In genomic region chr2:199459286-199460100, GRCh38 we compare ENCODE assay signal across 8 cellular contexts. TPM values are rescaled to one million over a fixed set of nuclear protein-coding genes. Genes with fewer than 3 reads are reported as not detected.
DNase-seq lines count a peak whose midpoint lies in the region; ATAC-seq and TF ChIP-seq lines count a peak whose summit lies in the region.

No MANE protein-coding gene starts in this region.

- peak in 1 of 2 donors; percentile 31 for ATAC-seq in CD4-positive, CD25-positive, alpha-beta regulatory T cell (ENCODE audit: low read depth in 2 of 2)
- ATAC-seq in GM21367 (IDR thresholded peaks at IDR 0.05; ENCODE audit: unreplicated experiment), result peak; percentile 37
- ATAC-seq in natural killer cell, result peak; percentile 28 to 55 (median 39)

- no peak for TF ChIP-seq POLR2A in suprapubic skin (IDR thresholded peaks at IDR 0.05)

- intact Hi-C loops in natural killer cell (cut with micrococcal nuclease), result loop anchor here (10.0 kb wide), 1 partner anchor 1135 kb away; no protein-coding TSS in a partner anchor

- peaks cover 3% of the 10 kb centered on the region for H3K36me3 Mint-ChIP-seq in CD4-positive, CD25-positive, alpha-beta regulatory T cell
- H3K36me3 Mint-ChIP-seq in natural killer cell, result no peaks in the 10 kb centered on the region

- TF ChIP-seq CTCF in fibroblast of villous mesenchyme (IDR thresholded peaks at IDR 0.05; ENCODE audit: insufficient read depth, low read depth, low read length) (no peak), natural killer cell (IDR thresholded peaks at IDR 0.05) (no peak), suprapubic skin (IDR thresholded peaks at IDR 0.05) (no peak)

- TF ChIP-seq EP300 in suprapubic skin (IDR thresholded peaks at IDR 0.05), result no peak

- peaks cover 0 to 15% (median 4%) of the 10 kb centered on the region in 7 donors for H3K9me3 Mint-ChIP-seq in CD4-positive, CD25-positive, alpha-beta regulatory T cell
- no peaks in the 10 kb centered on the region for H3K9me3 Mint-ChIP-seq in natural killer cell

- H3K4me1 Mint-ChIP-seq in CD4-positive, CD25-positive, alpha-beta regulatory T cell, result peaks cover 11 to 42% (median 15%) of the 10 kb centered on the region in 4 donors
- H3K4me1 Mint-ChIP-seq in natural killer cell, result peaks cover 7 to 20% of the 10 kb centered on the region in 2 donors

- peak overlapping the region; percentile 62 for H3K4me3 ChIP-seq in CD4-positive, CD25-positive, alpha-beta regulatory T cell (ENCODE audit: low read depth, low read length)
- peak overlapping the region; percentile 80 for H3K4me3 ChIP-seq in Jurkat, Clone E6-1 (ENCODE audit: low read length)
- H3K4me3 ChIP-seq in fibroblast of villous mesenchyme (ENCODE audit: low read depth, low read length), result peak overlapping the region; percentile 77
- peak overlapping the region; percentile 77 for H3K4me3 ChIP-seq in suprapubic skin

- H3K27ac Mint-ChIP-seq in CD4-positive, CD25-positive, alpha-beta regulatory T cell, result peak overlapping the region in 1 of 3 donors; percentile 74
- H3K27ac Mint-ChIP-seq in natural killer cell, result peak overlapping the region; percentile 27 to 57

- H3K27me3 ChIP-seq in CD4-positive, CD25-positive, alpha-beta regulatory T cell (ENCODE audit: control insufficient read depth, insufficient read depth, low read length), result peaks cover 28% of the 10 kb centered on the region
- peaks cover 88% of the 10 kb centered on the region for H3K27me3 ChIP-seq in suprapubic skin

- peaks cover 8 to 22% of the 10 kb centered on the region in 2 experiments for H3K9me3 ChIP-seq in CD4-positive, CD25-positive, alpha-beta regulatory T cell (ENCODE audit: control insufficient read depth in 2 of 2, low read length in 2 of 2)
- H3K9me3 ChIP-seq in suprapubic skin, result no peaks in the 10 kb centered on the region

- peaks cover 57% of the 10 kb centered on the region for H3K4me1 ChIP-seq in CD4-positive, CD25-positive, alpha-beta regulatory T cell (ENCODE audit: control insufficient read depth, insufficient read depth, low read length, poor library complexity, severe bottlenecking)
- H3K4me1 ChIP-seq in suprapubic skin, result peaks cover 79% of the 10 kb centered on the region

- H3K27ac ChIP-seq in CD4-positive, CD25-positive, alpha-beta regulatory T cell (ENCODE audit: insufficient read depth, low read length, poor library complexity, severe bottlenecking), result no peak overlapping the region
- H3K27ac ChIP-seq in suprapubic skin, result peak overlapping the region; percentile 85

- no peaks in the 10 kb centered on the region for H3K36me3 ChIP-seq in CD4-positive, CD25-positive, alpha-beta regulatory T cell (ENCODE audit: control insufficient read depth, insufficient read depth, low read length)
- H3K36me3 ChIP-seq in suprapubic skin, result no peaks in the 10 kb centered on the region

- peaks cover 64% of the 10 kb centered on the region for H3K27me3 Mint-ChIP-seq in CD4-positive, CD25-positive, alpha-beta regulatory T cell
- peaks cover 33 to 42% of the 10 kb centered on the region in 2 donors for H3K27me3 Mint-ChIP-seq in natural killer cell (ENCODE audit: low read depth in 2 of 2)

- peak overlapping the region; percentile 91 to 97 (median 94) for H3K4me3 Mint-ChIP-seq in CD4-positive, CD25-positive, alpha-beta regulatory T cell
- peak overlapping the region; percentile 94 for H3K4me3 Mint-ChIP-seq in natural killer cell

- 0% methylated on average over 14 of the region's 70 CpGs for WGBS in suprapubic skin

- DNase-seq in CD4-positive, CD25-positive, alpha-beta regulatory T cell, result peak in 1 of 3 donors; percentile 68
- peak; percentile 84 for DNase-seq in Jurkat, Clone E6-1 (ENCODE audit: low read depth, low spot score)
- DNase-seq in RKO (ENCODE audit: low spot score) (peak; percentile 91), fibroblast of villous mesenchyme (ENCODE audit: low read depth) (peak; percentile 93), natural killer cell (peak; percentile 37), suprapubic skin (ENCODE audit: low spot score in 2 of 2) (peak; percentile 91 to 92)
- DNase-seq in activated naive CD4-positive, alpha-beta T cell (lab: John Stamatoyannopoulos, UW), result peak; percentile 24 to 50 (median 29)

RNA-seq across cellular contexts. Expression of gene SATB2, which starts 1.8 kb away (rescaled TPM):
- not detected for total RNA-seq in CD4-positive, CD25-positive, alpha-beta regulatory T cell
- under 1 TPM in 1 of 4 donors, not detected in 3; 0.05 TPM for polyA plus RNA-seq in CD4-positive, CD25-positive, alpha-beta regulatory T cell
- polyA plus RNA-seq in Jurkat, Clone E6-1 (2012; ENCODE audit: insufficient read depth, insufficient read length), result 4.2 TPM
- total RNA-seq in fibroblast of villous mesenchyme (13.0 and 15.1 TPM in 2 replicates), natural killer cell (1 to 10 TPM in 1 of 3 donors, under 1 TPM in 2; 0.73 to 2.8 (median 0.79) TPM), suprapubic skin (10 to 100 TPM in 1 of 4 donors, 1 to 10 TPM in 3; 2.9 to 12.1 (median 3.9) TPM)
